ENCODE assay signal across 1 cellular context in genomic region chr12:8241917-8242622, GRCh38.
TF ChIP-seq lines count a peak whose summit lies in the region.

No MANE protein-coding gene starts in this region.

TF ChIP-seq in IMR-90, 13 proteins besides CTCF, POLR2A, EP300 and RAD21:
- peak; percentile 58; the same call in 1 of the 2 replicates for TF ChIP-seq CEBPB (IDR thresholded peaks at IDR 0.05; ENCODE audit: low read depth, low read length)
